In genomic region chr19:27794444-27795042, GRCh38 we compare ENCODE assay signal across 8 cellular contexts.
DNase-seq lines count a peak whose midpoint lies in the region; ATAC-seq, FAIRE-seq and TF ChIP-seq lines count a peak whose summit lies in the region.

No MANE protein-coding gene starts in this region.

- DNase-seq in AG20443 (ENCODE audit: low spot score) (peak; percentile 62), LNCaP clone FGC (ENCODE audit: low read depth) (no peak), astrocyte of the cerebellum (ENCODE audit: low read depth) (no peak), small intestine (no peak), DMS153 treated with DMSO at 0.1 percent for 48 hours (lab: John Stamatoyannopoulos, UW; ENCODE audit: unreplicated experiment) (no peak), COLO829 (ENCODE audit: low spot score) (no peak)

- in situ Hi-C loops in astrocyte of the cerebellum (cut with HindIII; ENCODE audit: low sequenced_read_pairs), result no loop called here

- H3K27ac ChIP-seq in small intestine (ENCODE audit: low read depth in 1 of 2, low read length in 1 of 2), result peak overlapping the region; percentile 2 to 91

- no peak for TF ChIP-seq CTCF in LNCaP clone FGC (IDR thresholded peaks at IDR 0.05; ENCODE audit: control insufficient read depth, extremely low read depth, insufficient read depth)
- no peak for TF ChIP-seq CTCF in astrocyte of the cerebellum (IDR thresholded peaks at IDR 0.05; ENCODE audit: low read depth, low read length, missing control alignments)

- 12 to 18% (median 17%) methylated on average over 13 to 18 of the region's 18 CpGs for WGBS in small intestine, 3 donors

- peak; percentile 1 for ATAC-seq in GM19372 (IDR thresholded peaks at IDR 0.05; ENCODE audit: low read depth, unreplicated experiment)

- H3K4me3 ChIP-seq in LNCaP clone FGC (ENCODE audit: low read depth, low read length), result peak overlapping the region; percentile 69
- H3K4me3 ChIP-seq in astrocyte of the cerebellum (ENCODE audit: low read depth, low read length), result peak overlapping the region; percentile 61
- peak overlapping the region; percentile 86 for H3K4me3 ChIP-seq in iPS-15b (ENCODE audit: low read depth, low read length)
- H3K4me3 ChIP-seq in small intestine (ENCODE audit: low read depth in 1 of 2, low read length in 2 of 2), result peak overlapping the region; percentile 58 to 64

- no peaks in the 10 kb centered on the region for H3K4me1 ChIP-seq in iPS-15b (ENCODE audit: control insufficient read depth, insufficient read depth, low read length)
- peaks cover 3 to 9% of the 10 kb centered on the region in 2 donors for H3K4me1 ChIP-seq in small intestine (ENCODE audit: control insufficient read depth in 2 of 2, insufficient read depth in 1 of 2, low read depth in 1 of 2, low read length in 1 of 2)

- H3K27me3 ChIP-seq in iPS-15b (ENCODE audit: control insufficient read depth, insufficient read depth, low read length) (no peaks in the 10 kb centered on the region), small intestine (ENCODE audit: control insufficient read depth in 2 of 2, insufficient read depth in 2 of 2, low read length in 2 of 2) (no peaks in the 10 kb centered on the region)

- no peak for FAIRE-seq in small intestine (lab: Jason Lieb, UNC)

- H3K36me3 ChIP-seq in iPS-15b (ENCODE audit: control insufficient read depth, insufficient read depth, low read length), result no peaks in the 10 kb centered on the region
- peaks cover 2% of the 10 kb centered on the region in 2 donors for H3K36me3 ChIP-seq in small intestine (ENCODE audit: control insufficient read depth in 2 of 2, insufficient read depth in 2 of 2, low read length in 2 of 2)

- H3K9me3 ChIP-seq in iPS-15b (ENCODE audit: control insufficient read depth, insufficient read depth, low read length), result no peaks in the 10 kb centered on the region
- H3K9me3 ChIP-seq in small intestine (ENCODE audit: control insufficient read depth, low read depth), result no peaks in the 10 kb centered on the region

- H3K9ac ChIP-seq in iPS-15b (ENCODE audit: low read depth, low read length), result peak overlapping the region; percentile 24
